14 cellular contexts compared by ENCODE assay signal in the genomic region with DNA sequence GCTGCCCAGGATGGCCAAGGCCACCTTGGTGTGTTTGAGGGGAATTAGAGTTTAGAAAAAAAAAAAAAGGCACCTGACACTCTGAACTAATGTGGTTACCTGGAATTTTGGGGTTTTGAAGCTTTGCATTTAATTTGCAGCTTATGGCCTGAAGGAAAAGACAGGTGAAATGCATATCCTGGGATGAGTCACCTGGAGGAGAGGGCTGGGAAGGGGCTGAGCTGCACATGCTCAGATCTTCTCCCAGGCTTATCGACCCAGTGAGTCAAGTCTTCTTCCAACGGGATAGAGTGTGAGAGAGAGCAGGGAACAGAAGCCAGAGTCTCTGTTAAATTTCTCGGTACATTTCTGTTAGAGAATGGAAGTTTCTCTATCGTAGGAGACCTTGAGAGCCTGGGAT. TPM values are rescaled to one million over a fixed set of nuclear protein-coding genes. Genes with fewer than 3 reads are reported as not detected.
"Had no signal": no experiment of that assay in that cellular context is flagged by ENCODE, and none has a peak within 500 bp of the region (broad histone marks: within the 10 kb centered on the region; RNA-seq: fewer than 3 reads in every experiment).

No MANE protein-coding gene starts in this region.

- DNase-seq: activated CD4-positive, alpha-beta T cell treated with anti-CD3 and anti-CD28 coated beads, Interleukin-2, amount 10 ng/mL, durations not matched to agents 7 days and 5 days; activated CD4-positive, CD25-positive, alpha-beta regulatory T cell; activated CD8-positive, alpha-beta memory T cell treated with anti-CD3 and anti-CD28 coated beads for 24 hours; amniotic stem cell; body of pancreas; dermis blood vessel endothelial cell; immature natural killer cell; nucleus accumbens; right cardiac atrium; stimulated activated CD4-positive, alpha-beta T cell treated with anti-CD3 and anti-CD28 coated beads, Interleukin-2, amount 100 ng/mL, for 24 hours; stimulated activated naive B cell treated with anti-CD40 and anti-IgM and Interleukin-4, amounts not matched to agents 10 μg/mL and 1 μg/mL and 100 μg/mL, for 72 hours; transverse colon had no signal

- H3K27ac ChIP-seq: body of pancreas, transverse colon had no signal

- ATAC-seq: body of pancreas; natural killer cell treated with Interleukin-12 subunit alpha and Interleukin-12 subunit beta and Interleukin-15 and Interleukin-18, amount 100 ng/mL, for 72 hours; right cardiac atrium; stimulated activated naive B cell treated with anti-CD40 and anti-IgM and Interleukin-4, amounts not matched to agents 10 μg/mL and 1 μg/mL and 100 μg/mL, for 72 hours had no signal

- H3K9me3 ChIP-seq: body of pancreas, transverse colon had no signal

- H3K36me3 ChIP-seq: transverse colon had no signal

- H3K4me1 ChIP-seq: body of pancreas, transverse colon had no signal

- H3K27me3 ChIP-seq: body of pancreas, transverse colon had no signal

- H3K4me3 ChIP-seq: body of pancreas, transverse colon had no signal

RNA-seq across cellular contexts. Expression of a gene that starts 29.7 kb away (rescaled TPM):
- total RNA-seq: progenitor cell of endocrine pancreas had no signal
